In the genomic region with DNA sequence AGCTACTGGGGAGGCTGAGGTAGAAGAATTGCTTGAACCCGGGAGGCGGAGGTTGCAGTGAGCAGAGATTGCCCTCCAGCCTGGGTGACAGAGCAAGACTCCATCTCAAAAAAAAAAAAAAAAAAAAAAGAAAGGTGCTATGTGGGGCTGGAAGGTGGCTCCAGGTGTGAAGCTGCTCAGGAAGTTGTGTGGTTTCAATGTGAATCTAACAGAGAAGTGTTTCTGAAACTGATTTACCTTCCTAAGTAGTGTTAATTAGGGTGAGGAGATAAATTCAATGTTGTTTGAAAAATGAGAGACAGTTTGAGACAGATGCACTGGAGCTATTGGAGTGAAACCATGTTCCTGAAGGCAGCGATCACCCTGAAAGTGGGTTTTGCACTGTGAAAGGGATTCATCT, we compare ENCODE assay signal across 8 cellular contexts. TPM values are rescaled to one million over a fixed set of nuclear protein-coding genes. Genes with fewer than 3 reads are reported as not detected.
DNase-seq lines count a peak whose midpoint lies in the region; ATAC-seq and TF ChIP-seq lines count a peak whose summit lies in the region.
"Not testable (repeated sequence)": the region's sequence is repeated elsewhere in the genome, so short reads cannot be mapped to it uniquely, and the experiment has no call there.

No MANE protein-coding gene starts in this region.

- H3K27ac ChIP-seq in cingulate gyrus (ENCODE audit: low read depth, low read length), result peak overlapping the region; percentile 75
- H3K27ac ChIP-seq in temporal lobe (ENCODE audit: low read depth, low read length), result peak overlapping the region; percentile 87

- not testable (repeated sequence) for H3K9me3 ChIP-seq in T-helper 17 cell (ENCODE audit: control insufficient read depth, low read length, poor library complexity, severe bottlenecking)

- not testable (repeated sequence) for H3K36me3 Mint-ChIP-seq in T-helper 17 cell (ENCODE audit: low read depth)

- not testable (repeated sequence) for H3K4me3 Mint-ChIP-seq in T-helper 17 cell

- DNase-seq in GM06990 (ENCODE audit: extremely low read depth, insufficient read length), result peak; percentile 72
- not testable (repeated sequence) for DNase-seq in T-helper 17 cell

- H3K4me3 ChIP-seq in GM06990 (replicated peaks; ENCODE audit: low read depth, low read length), result not testable (repeated sequence)

- H3K27ac Mint-ChIP-seq in T-helper 17 cell, result peak overlapping the region; percentile 60

- H3K27me3 ChIP-seq in GM06990 (replicated peaks; ENCODE audit: control insufficient read depth, insufficient read depth, low read length), result not testable (repeated sequence)

- H3K4me1 Mint-ChIP-seq in T-helper 17 cell, result not testable (repeated sequence)

- not testable (repeated sequence) for TF ChIP-seq CTCF in GM06990 (IDR thresholded peaks at IDR 0.05; ENCODE audit: insufficient read depth, low read length, poor library complexity, severe bottlenecking)

- not testable (repeated sequence) for H3K36me3 ChIP-seq in GM06990 (ENCODE audit: control insufficient read depth, insufficient read depth, low read length)

- H3K27me3 Mint-ChIP-seq in T-helper 17 cell, result not testable (repeated sequence)

- ATAC-seq in GM18909 (IDR thresholded peaks at IDR 0.05; ENCODE audit: poor library complexity, unreplicated experiment) (peak; percentile 54), GM21528 (IDR thresholded peaks at IDR 0.05; ENCODE audit: low FRiP score, unreplicated experiment) (peak; percentile 63), HG02870 (IDR thresholded peaks at IDR 0.05; ENCODE audit: unreplicated experiment) (peak; percentile 38), HG03354 (IDR thresholded peaks at IDR 0.05; ENCODE audit: poor library complexity, severe bottlenecking, unreplicated experiment) (peak; percentile 70), T-helper 17 cell (peak; percentile 57)

RNA-seq across cellular contexts. Expression of gene METTL2B, which starts 30.3 kb away (rescaled TPM):
- total RNA-seq in T-helper 17 cell, result 10 to 100 TPM; 15.8 to 19.9 TPM
- total RNA-seq in temporal lobe, result 25.1 TPM

RNA-seq across cellular contexts. Expression of gene HILPDA, which starts 51.1 kb away (rescaled TPM):
- 1 to 10 TPM in 1 of 2 donors, under 1 TPM in 1; 0.96 to 1.1 TPM for total RNA-seq in T-helper 17 cell
- 16.7 TPM for total RNA-seq in temporal lobe
